ENCODE assay signal across 1 cellular context in the genomic region with DNA sequence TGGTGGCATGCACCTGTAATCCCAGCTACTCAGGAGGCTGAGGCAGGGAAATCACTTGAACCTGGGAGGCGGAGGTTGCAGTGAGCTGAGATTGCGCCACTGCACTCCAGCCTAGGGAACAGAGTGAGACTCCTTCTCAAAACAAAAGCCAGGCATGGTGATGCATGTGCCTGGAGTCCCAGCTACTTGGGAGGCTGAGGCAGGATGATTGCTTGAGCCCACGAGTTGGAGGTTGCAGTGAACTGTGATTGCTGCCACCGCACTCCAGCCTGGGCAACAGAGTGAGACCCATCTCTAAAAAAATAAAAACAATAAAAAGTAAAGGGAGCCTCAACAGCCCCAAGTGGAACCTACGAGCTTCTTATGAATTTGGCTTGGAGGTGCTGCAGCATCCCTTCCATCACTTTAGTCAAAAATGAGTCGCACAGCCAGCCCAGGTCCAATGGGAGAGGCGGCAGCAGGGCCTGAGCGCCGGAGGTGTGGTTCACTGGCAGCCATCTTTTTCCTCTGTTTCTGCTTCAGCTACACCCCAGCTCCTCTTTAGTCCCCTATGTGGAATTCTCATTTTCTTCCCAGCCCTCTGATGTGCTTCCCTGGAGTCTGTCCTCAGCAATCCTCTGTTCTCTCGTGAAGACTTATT.
TF ChIP-seq lines count a peak whose summit lies in the region.

No MANE protein-coding gene starts in this region.

TF ChIP-seq in SK-N-SH treated with all-trans-retinoic acid at 6 μM for 48 hours, 23 proteins besides CTCF, POLR2A, EP300 and RAD21 (continued from another document):
- TF ChIP-seq, protein P1, sequence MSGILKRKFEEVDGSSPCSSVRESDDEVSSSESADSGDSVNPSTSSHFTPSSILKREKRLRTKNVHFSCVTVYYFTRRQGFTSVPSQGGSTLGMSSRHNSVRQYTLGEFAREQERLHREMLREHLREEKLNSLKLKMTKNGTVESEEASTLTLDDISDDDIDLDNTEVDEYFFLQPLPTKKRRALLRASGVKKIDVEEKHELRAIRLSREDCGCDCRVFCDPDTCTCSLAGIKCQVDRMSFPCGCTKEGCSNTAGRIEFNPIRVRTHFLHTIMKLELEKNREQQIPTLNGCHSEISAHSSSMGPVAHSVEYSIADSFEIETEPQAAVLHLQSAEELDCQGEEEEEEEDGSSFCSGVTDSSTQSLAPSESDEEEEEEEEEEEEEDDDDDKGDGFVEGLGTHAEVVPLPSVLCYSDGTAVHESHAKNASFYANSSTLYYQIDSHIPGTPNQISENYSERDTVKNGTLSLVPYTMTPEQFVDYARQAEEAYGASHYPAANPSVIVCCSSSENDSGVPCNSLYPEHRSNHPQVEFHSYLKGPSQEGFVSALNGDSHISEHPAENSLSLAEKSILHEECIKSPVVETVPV (CRISPR knock-in tag; IDR thresholded peaks at IDR 0.05): no peak
- TF ChIP-seq SNAI2 (CRISPR knock-in tag; IDR thresholded peaks at IDR 0.05) (no peak), ZNF565 (CRISPR knock-in tag; conservative IDR thresholded peaks at IDR 0.05; ENCODE audit: low read depth) (no peak)
TF ChIP-seq in SK-N-SH treated with all-trans-retinoic acid at 6 μM for 48 hours: peak in this region for 0.
